ENCODE assay signal across 1 cellular context in the genomic region with DNA sequence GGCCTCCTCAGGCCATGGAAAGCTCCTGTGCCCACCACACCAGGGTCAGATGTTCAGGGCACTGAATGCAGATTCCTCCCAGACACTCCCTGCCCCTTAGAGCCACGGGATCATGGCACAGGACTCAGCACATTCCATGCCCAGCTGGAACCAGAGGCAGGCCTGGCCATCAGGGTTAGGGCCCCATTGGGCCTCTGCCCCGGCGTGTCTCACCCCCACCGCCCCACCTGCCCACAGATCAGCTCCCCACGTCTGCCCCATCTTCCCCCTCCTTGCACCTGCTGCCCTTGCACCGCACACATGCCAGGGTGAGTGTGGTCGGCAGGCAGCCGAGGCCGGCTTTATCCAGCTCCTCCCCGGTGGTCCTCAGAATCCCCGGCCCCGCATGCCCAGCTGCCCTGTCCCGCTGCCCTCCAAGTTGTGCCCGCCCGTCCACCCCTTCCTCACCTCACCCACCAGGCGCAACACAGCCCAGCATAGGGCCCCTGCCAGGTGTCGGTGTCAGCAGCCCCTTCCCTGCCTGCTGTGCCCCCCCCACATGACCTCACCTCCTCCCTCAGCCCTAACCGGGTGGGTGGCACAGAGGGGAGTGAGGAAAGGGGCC.
TF ChIP-seq lines count a peak whose summit lies in the region.

No MANE protein-coding gene starts in this region.

TF ChIP-seq in HEK293, 187 proteins besides CTCF, POLR2A, EP300 and RAD21 (continued from another document):
- TF ChIP-seq, protein P1, sequence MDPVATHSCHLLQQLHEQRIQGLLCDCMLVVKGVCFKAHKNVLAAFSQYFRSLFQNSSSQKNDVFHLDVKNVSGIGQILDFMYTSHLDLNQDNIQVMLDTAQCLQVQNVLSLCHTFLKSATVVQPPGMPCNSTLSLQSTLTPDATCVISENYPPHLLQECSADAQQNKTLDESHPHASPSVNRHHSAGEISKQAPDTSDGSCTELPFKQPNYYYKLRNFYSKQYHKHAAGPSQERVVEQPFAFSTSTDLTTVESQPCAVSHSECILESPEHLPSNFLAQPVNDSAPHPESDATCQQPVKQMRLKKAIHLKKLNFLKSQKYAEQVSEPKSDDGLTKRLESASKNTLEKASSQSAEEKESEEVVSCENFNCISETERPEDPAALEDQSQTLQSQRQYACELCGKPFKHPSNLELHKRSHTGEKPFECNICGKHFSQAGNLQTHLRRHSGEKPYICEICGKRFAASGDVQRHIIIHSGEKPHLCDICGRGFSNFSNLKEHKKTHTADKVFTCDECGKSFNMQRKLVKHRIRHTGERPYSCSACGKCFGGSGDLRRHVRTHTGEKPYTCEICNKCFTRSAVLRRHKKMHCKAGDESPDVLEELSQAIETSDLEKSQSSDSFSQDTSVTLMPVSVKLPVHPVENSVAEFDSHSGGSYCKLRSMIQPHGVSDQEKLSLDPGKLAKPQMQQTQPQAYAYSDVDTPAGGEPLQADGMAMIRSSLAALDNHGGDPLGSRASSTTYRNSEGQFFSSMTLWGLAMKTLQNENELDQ (tag by site-specific recombination; IDR thresholded peaks at IDR 0.05; ENCODE audit: low read depth), result no peak
- TF ChIP-seq ZNF48 (tag by site-specific recombination; IDR thresholded peaks at IDR 0.05), result no peak
- TF ChIP-seq REPIN1 (tag by site-specific recombination; IDR thresholded peaks at IDR 0.05; ENCODE audit: low read depth), result no peak
- no peak for TF ChIP-seq ZFP69B (tag by site-specific recombination; IDR thresholded peaks at IDR 0.05)
- TF ChIP-seq ZNF26 (tag by site-specific recombination; IDR thresholded peaks at IDR 0.05), result no peak
- peak; percentile 52 for TF ChIP-seq ZFHX2 (tag by site-specific recombination; conservative IDR thresholded peaks at IDR 0.05)
- TF ChIP-seq, protein P2, sequence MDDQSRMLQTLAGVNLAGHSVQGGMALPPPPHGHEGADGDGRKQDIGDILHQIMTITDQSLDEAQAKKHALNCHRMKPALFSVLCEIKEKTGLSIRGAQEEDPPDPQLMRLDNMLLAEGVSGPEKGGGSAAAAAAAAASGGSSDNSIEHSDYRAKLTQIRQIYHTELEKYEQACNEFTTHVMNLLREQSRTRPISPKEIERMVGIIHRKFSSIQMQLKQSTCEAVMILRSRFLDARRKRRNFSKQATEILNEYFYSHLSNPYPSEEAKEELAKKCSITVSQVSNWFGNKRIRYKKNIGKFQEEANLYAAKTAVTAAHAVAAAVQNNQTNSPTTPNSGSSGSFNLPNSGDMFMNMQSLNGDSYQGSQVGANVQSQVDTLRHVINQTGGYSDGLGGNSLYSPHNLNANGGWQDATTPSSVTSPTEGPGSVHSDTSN (CRISPR knock-in tag; IDR thresholded peaks at IDR 0.05), result no peak
- TF ChIP-seq ZNF596 (tag by site-specific recombination; IDR thresholded peaks at IDR 0.05), result no peak
- TF ChIP-seq ZNF843 (tag by site-specific recombination; IDR thresholded peaks at IDR 0.05), result no peak
- no peak for TF ChIP-seq ZNF658 (tag by site-specific recombination; IDR thresholded peaks at IDR 0.05)
- no peak for TF ChIP-seq ATF2 (tag by site-specific recombination; IDR thresholded peaks at IDR 0.05; ENCODE audit: low read depth)
- TF ChIP-seq ZNF664 (tag by site-specific recombination; IDR thresholded peaks at IDR 0.05), result no peak
- TF ChIP-seq YY1 (tag by site-specific recombination; IDR thresholded peaks at IDR 0.05), result no peak
- TF ChIP-seq ZBTB7A (tag by site-specific recombination; IDR thresholded peaks at IDR 0.05; ENCODE audit: low read depth), result no peak
- TF ChIP-seq ZFP3 (tag by site-specific recombination; IDR thresholded peaks at IDR 0.05; ENCODE audit: low read depth), result no peak
- TF ChIP-seq ZIC2 (tag by site-specific recombination; IDR thresholded peaks at IDR 0.05), result peak; percentile 30; the same call in 1 of the 2 replicates
- no peak for TF ChIP-seq ZNF169 (tag by site-specific recombination; IDR thresholded peaks at IDR 0.05)
- no peak for TF ChIP-seq ZNF707 (tag by site-specific recombination; IDR thresholded peaks at IDR 0.05)
- TF ChIP-seq PATZ1 (tag by site-specific recombination; IDR thresholded peaks at IDR 0.05), result peak; percentile 31; the same call in 1 of the 2 replicates
- TF ChIP-seq, protein P3, sequence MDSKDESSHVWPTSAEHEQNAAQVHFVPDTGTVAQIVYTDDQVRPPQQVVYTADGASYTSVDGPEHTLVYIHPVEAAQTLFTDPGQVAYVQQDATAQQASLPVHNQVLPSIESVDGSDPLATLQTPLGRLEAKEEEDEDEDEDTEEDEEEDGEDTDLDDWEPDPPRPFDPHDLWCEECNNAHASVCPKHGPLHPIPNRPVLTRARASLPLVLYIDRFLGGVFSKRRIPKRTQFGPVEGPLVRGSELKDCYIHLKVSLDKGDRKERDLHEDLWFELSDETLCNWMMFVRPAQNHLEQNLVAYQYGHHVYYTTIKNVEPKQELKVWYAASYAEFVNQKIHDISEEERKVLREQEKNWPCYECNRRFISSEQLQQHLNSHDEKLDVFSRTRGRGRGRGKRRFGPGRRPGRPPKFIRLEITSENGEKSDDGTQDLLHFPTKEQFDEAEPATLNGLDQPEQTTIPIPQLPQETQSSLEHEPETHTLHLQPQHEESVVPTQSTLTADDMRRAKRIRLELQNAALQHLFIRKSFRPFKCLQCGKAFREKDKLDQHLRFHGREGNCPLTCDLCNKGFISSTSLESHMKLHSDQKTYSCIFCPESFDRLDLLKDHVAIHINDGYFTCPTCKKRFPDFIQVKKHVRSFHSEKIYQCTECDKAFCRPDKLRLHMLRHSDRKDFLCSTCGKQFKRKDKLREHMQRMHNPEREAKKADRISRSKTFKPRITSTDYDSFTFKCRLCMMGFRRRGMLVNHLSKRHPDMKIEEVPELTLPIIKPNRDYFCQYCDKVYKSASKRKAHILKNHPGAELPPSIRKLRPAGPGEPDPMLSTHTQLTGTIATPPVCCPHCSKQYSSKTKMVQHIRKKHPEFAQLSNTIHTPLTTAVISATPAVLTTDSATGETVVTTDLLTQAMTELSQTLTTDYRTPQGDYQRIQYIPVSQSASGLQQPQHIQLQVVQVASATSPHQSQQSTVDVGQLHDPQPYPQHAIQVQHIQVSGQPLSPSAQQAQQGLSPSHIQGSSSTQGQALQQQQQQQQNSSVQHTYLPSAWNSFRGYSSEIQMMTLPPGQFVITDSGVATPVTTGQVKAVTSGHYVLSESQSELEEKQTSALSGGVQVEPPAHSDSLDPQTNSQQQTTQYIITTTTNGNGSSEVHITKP (tag by site-specific recombination; IDR thresholded peaks at IDR 0.05), result no peak
- no peak for TF ChIP-seq ZNF510 (tag by site-specific recombination; IDR thresholded peaks at IDR 0.05; ENCODE audit: insufficient replicate concordance)
- TF ChIP-seq ZNF747 (tag by site-specific recombination; IDR thresholded peaks at IDR 0.05), result no peak
- TF ChIP-seq ZNF449 (tag by site-specific recombination; IDR thresholded peaks at IDR 0.05), result no peak
- TF ChIP-seq ZNF561 (tag by site-specific recombination; IDR thresholded peaks at IDR 0.05; ENCODE audit: borderline replicate concordance), result no peak
- peak; percentile 68; the same call in 1 of the 2 replicates for TF ChIP-seq HIC1 (tag by site-specific recombination; IDR thresholded peaks at IDR 0.05)
- TF ChIP-seq SALL2 (tag by site-specific recombination; IDR thresholded peaks at IDR 0.05; ENCODE audit: borderline replicate concordance), result no peak
- no peak for TF ChIP-seq ZNF214 (tag by site-specific recombination; IDR thresholded peaks at IDR 0.05; ENCODE audit: borderline replicate concordance)
